14 cellular contexts compared by ENCODE assay signal in the genomic region with DNA sequence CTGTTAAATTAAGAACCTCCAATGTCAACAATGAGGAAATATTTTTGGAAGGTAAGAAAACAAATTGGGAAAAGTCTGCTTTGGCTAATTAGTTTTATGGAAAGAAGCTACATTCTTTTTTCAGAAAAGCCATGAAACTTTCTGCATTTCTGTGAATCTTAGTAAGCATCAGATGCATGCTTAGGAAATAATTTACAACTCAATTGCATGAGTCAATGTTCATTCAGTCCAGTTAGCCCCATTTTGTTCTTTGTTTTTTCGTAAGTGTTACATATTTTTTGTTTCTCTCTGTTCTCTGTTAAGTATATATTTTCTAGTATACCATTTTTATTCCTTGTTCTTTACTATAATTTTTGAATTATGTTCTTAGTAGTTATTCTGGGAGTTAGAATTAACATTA.
DNase-seq lines count a peak whose midpoint lies in the region; ATAC-seq and TF ChIP-seq lines count a peak whose summit lies in the region.
"Had no signal": no experiment of that assay in that cellular context is flagged by ENCODE, and none has a peak within 500 bp of the region (broad histone marks: within the 10 kb centered on the region; RNA-seq: fewer than 3 reads in every experiment).

No MANE protein-coding gene starts in this region.

- H3K27me3 ChIP-seq in PC-3 (ENCODE audit: low read length), result no peaks in the 10 kb centered on the region
- H3K27me3 ChIP-seq in osteoblast (ENCODE audit: insufficient read depth, low read length), result no peaks in the 10 kb centered on the region
- H3K27me3 ChIP-seq in GM23338 (ENCODE audit: insufficient read depth), result no peaks in the 10 kb centered on the region
- H3K27me3 ChIP-seq: esophagus muscularis mucosa had no signal

- H3K9ac ChIP-seq in PC-3 (ENCODE audit: low read length), result no peak overlapping the region

- peaks cover 4% of the 10 kb centered on the region; the same call in 1 of the 2 replicates for H3K4me1 ChIP-seq in PC-3 (ENCODE audit: insufficient read depth, low read length)
- H3K4me1 ChIP-seq in osteoblast (ENCODE audit: insufficient read depth, low read length), result peaks cover 17% of the 10 kb centered on the region
- peaks cover 48% of the 10 kb centered on the region for H3K4me1 ChIP-seq in GM23338 (ENCODE audit: insufficient read depth)
- H3K4me1 ChIP-seq: esophagus muscularis mucosa had no signal

- H3K27ac ChIP-seq in PC-3 (ENCODE audit: low read length), result peak overlapping the region; percentile 40
- H3K27ac ChIP-seq in osteoblast (ENCODE audit: low read depth, low read length), result peak overlapping the region; percentile 56
- no peak overlapping the region for H3K27ac ChIP-seq in GM23338 (ENCODE audit: low read depth)
- H3K27ac ChIP-seq: esophagus muscularis mucosa had no signal

- no TSS peak for BruUV-seq in PC-3 (replicated peaks; lab: Mats Ljungman, UMichigan)

- CTCF ChIA-PET in PC-3 (lab: Charles Lee), result no interaction called here

- DNase-seq in EH (ENCODE audit: low read depth) (peak; percentile 73), PC-3 (peak; percentile 54), epithelial cell of esophagus (ENCODE audit: low read depth) (peak; percentile 52), osteoblast (ENCODE audit: insufficient read length, low spot score, missing footprints) (no peak), GM23338 (ENCODE audit: low spot score) (no peak), midbrain (lab: John Stamatoyannopoulos, UW) (no peak)
- DNase-seq: activated CD4-positive, alpha-beta T cell treated with anti-CD3 and anti-CD28 coated beads, Interleukin-2, amount 50 U/mL, for 1 hour; natural killer cell; NCI-H2171 had no signal

- H3K4me2 ChIP-seq in PC-3 (ENCODE audit: low read length) (no peak overlapping the region), osteoblast (ENCODE audit: insufficient read depth, low read length) (peak overlapping the region; percentile 3), GM23338 (no peak overlapping the region)

- no peaks in the 10 kb centered on the region for H3K9me3 Mint-ChIP-seq in GM23338

- H4K20me1 ChIP-seq in PC-3 (ENCODE audit: low read length) (no peaks in the 10 kb centered on the region), osteoblast (ENCODE audit: insufficient read depth, low read length) (no peaks in the 10 kb centered on the region), GM23338 (replicated peaks; ENCODE audit: insufficient read depth) (no peaks in the 10 kb centered on the region)

- H3K9me2 ChIP-seq in PC-3 (replicated peaks; ENCODE audit: low read length) (no peaks in the 10 kb centered on the region), GM23338 (ENCODE audit: insufficient read depth) (no peaks in the 10 kb centered on the region)

- H3K27ac Mint-ChIP-seq in GM23338, result no peak overlapping the region; the same call in 1 of the 2 replicates
- H3K27ac Mint-ChIP-seq: natural killer cell; T-helper 1 cell treated with Interleukin-12 subunit alpha and Interleukin-12 subunit beta and Interleukin-4 antibody, amounts not matched to agents 30 μg/mL and 1 μg/mL, for 36 hours had no signal

- H3K4me3 Mint-ChIP-seq in GM23338, result no peak overlapping the region
- H3K4me3 Mint-ChIP-seq: natural killer cell; T-helper 1 cell treated with Interleukin-12 subunit alpha and Interleukin-12 subunit beta and Interleukin-4 antibody, amounts not matched to agents 30 μg/mL and 1 μg/mL, for 36 hours had no signal

- no peak overlapping the region for H3K4me3 ChIP-seq in PC-3 (ENCODE audit: low read length)
- H3K4me3 ChIP-seq in epithelial cell of esophagus (ENCODE audit: low read length), result no peak overlapping the region
- H3K4me3 ChIP-seq in osteoblast (ENCODE audit: insufficient read depth, low read length), result no peak overlapping the region
- H3K4me3 ChIP-seq in GM23338, result no peak overlapping the region
- H3K4me3 ChIP-seq: esophagus muscularis mucosa had no signal

- ATAC-seq in PC-3, result no peak
- ATAC-seq in HG02798 (IDR thresholded peaks at IDR 0.05; ENCODE audit: poor library complexity, unreplicated experiment), result no peak
- no peak for ATAC-seq in GM23338
- ATAC-seq in HG03354 (IDR thresholded peaks at IDR 0.05; ENCODE audit: poor library complexity, severe bottlenecking, unreplicated experiment), result no peak
- ATAC-seq: natural killer cell, sciatic nerve had no signal

- intact Hi-C loops in PC-3 (cut with micrococcal nuclease), result no loop called here

- H3K79me2 ChIP-seq in PC-3 (ENCODE audit: low read length) (no peaks in the 10 kb centered on the region), osteoblast (ENCODE audit: insufficient read depth, low read length) (no peaks in the 10 kb centered on the region), GM23338 (replicated peaks; ENCODE audit: insufficient read depth) (no peaks in the 10 kb centered on the region)

- no peak overlapping the region for H2AFZ ChIP-seq in PC-3 (ENCODE audit: low read length)
- H2AFZ ChIP-seq in osteoblast (ENCODE audit: low read length), result no peak overlapping the region
- no peak overlapping the region for H2AFZ ChIP-seq in GM23338

- peaks cover 10% of the 10 kb centered on the region; the same call in 2 of the 3 replicates for H3K36me3 Mint-ChIP-seq in GM23338 (ENCODE audit: low read depth)

- peaks cover 39% of the 10 kb centered on the region for H3K4me1 Mint-ChIP-seq in GM23338
- H3K4me1 Mint-ChIP-seq: natural killer cell had no signal

- no peaks in the 10 kb centered on the region for H3K36me3 ChIP-seq in PC-3 (ENCODE audit: low read depth, low read length)
- no peaks in the 10 kb centered on the region for H3K36me3 ChIP-seq in osteoblast (ENCODE audit: insufficient read depth, low read length)
- no peaks in the 10 kb centered on the region for H3K36me3 ChIP-seq in GM23338 (ENCODE audit: insufficient read depth)
- H3K36me3 ChIP-seq: esophagus muscularis mucosa had no signal

- TF ChIP-seq CTCF in PC-3 (conservative IDR thresholded peaks at IDR 0.05; ENCODE audit: low read depth, low read length) (no peak), epithelial cell of esophagus (IDR thresholded peaks at IDR 0.05; ENCODE audit: insufficient read depth, low read depth, low read length, missing control alignments) (no peak), osteoblast (IDR thresholded peaks at IDR 0.05; ENCODE audit: extremely low read depth, low read depth, low read length) (no peak), GM23338 (conservative IDR thresholded peaks at IDR 0.05; ENCODE audit: low read depth in 2 of 2) (no peak)

- no peaks in the 10 kb centered on the region for H3K27me3 Mint-ChIP-seq in GM23338 (ENCODE audit: insufficient read depth, low read depth, poor library complexity)

- POLR2A ChIA-PET in PC-3 (lab: Charles Lee; ENCODE audit: unreplicated experiment), result no interaction called here

- peaks cover 26% of the 10 kb centered on the region for H3K9me3 ChIP-seq in PC-3 (ENCODE audit: low read length)
- H3K9me3 ChIP-seq in osteoblast (ENCODE audit: low read depth, low read length), result no peaks in the 10 kb centered on the region
- H3K9me3 ChIP-seq: esophagus muscularis mucosa had no signal

- H3F3A ChIP-seq in PC-3 (ENCODE audit: low read length, unreplicated experiment) (no peaks in the 10 kb centered on the region), GM23338 (replicated peaks; ENCODE audit: low read depth) (no peaks in the 10 kb centered on the region)

TF ChIP-seq in GM23338, 12 proteins besides CTCF, POLR2A, EP300 and RAD21 (continues in another document):
- TF ChIP-seq JUNB (IDR thresholded peaks at IDR 0.05; ENCODE audit: unreplicated experiment) (no peak), STAT1 (IDR thresholded peaks at IDR 0.05; ENCODE audit: unreplicated experiment) (no peak)
- TF ChIP-seq, protein P1, sequence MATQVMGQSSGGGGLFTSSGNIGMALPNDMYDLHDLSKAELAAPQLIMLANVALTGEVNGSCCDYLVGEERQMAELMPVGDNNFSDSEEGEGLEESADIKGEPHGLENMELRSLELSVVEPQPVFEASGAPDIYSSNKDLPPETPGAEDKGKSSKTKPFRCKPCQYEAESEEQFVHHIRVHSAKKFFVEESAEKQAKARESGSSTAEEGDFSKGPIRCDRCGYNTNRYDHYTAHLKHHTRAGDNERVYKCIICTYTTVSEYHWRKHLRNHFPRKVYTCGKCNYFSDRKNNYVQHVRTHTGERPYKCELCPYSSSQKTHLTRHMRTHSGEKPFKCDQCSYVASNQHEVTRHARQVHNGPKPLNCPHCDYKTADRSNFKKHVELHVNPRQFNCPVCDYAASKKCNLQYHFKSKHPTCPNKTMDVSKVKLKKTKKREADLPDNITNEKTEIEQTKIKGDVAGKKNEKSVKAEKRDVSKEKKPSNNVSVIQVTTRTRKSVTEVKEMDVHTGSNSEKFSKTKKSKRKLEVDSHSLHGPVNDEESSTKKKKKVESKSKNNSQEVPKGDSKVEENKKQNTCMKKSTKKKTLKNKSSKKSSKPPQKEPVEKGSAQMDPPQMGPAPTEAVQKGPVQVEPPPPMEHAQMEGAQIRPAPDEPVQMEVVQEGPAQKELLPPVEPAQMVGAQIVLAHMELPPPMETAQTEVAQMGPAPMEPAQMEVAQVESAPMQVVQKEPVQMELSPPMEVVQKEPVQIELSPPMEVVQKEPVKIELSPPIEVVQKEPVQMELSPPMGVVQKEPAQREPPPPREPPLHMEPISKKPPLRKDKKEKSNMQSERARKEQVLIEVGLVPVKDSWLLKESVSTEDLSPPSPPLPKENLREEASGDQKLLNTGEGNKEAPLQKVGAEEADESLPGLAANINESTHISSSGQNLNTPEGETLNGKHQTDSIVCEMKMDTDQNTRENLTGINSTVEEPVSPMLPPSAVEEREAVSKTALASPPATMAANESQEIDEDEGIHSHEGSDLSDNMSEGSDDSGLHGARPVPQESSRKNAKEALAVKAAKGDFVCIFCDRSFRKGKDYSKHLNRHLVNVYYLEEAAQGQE (IDR thresholded peaks at IDR 0.05; ENCODE audit: unreplicated experiment), result no peak

Comparison
In these comparisons a context has a peak if more than half of its experiments do, and no peak if none do; other contexts are left out.
1. DNase-seq: peak in EH (single experiment), PC-3 (single experiment) and epithelial cell of esophagus (single experiment); none in osteoblast (single experiment), GM23338 (single experiment) and midbrain (single experiment).